1 cellular context compared by ENCODE assay signal in the genomic region with DNA sequence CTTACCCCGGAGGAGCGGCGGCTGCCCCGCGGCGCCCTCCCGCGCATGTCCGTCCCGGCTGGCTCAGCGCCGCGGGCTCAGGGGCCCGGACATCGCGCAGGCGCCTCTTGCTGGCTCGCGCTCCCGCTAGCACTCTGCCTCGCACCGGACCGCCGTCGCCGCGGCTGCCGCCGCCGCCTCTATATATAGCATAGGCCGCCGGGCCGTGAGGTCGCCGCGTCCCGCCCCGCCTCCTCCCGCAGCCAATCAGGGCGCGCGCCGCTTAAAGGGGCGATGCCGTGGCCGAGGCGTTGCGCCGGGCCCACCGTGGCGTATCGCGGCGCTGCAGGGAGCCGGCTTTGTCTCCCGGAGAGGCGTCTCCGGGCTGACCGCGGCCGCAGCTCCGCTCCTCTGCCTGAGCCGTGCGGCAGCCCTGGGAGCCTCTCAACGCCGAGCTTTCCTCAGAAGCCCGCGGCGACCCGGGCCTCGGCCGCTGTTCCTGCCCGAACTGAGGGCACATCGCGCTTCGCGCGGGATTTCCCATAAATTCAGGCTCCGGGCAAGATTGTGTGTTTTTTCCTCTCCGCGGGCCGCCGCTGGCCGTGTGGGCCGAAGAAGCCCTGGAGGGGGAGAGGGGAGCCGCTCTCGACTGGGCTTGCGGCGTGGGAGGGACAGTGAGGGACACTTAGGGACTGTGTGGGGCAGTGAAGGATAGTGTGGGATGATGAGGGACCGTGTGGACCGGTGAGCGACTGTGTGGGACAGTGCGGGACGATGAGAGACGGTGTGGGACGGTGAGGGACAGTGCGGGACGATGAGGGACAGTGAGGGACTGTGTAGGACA.
TF ChIP-seq lines count a peak whose summit lies in the region.

A gene with protein sequence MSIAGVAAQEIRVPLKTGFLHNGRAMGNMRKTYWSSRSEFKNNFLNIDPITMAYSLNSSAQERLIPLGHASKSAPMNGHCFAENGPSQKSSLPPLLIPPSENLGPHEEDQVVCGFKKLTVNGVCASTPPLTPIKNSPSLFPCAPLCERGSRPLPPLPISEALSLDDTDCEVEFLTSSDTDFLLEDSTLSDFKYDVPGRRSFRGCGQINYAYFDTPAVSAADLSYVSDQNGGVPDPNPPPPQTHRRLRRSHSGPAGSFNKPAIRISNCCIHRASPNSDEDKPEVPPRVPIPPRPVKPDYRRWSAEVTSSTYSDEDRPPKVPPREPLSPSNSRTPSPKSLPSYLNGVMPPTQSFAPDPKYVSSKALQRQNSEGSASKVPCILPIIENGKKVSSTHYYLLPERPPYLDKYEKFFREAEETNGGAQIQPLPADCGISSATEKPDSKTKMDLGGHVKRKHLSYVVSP (minus strand): TSS at position 157 of the 823 bp plus-strand sequence. CDS start 10,690 bp downstream, outside the sequence.

TF ChIP-seq in HepG2, 621 proteins besides CTCF, POLR2A, EP300 and RAD21 (continued from another document and continues in another):
- TF ChIP-seq, protein P1, sequence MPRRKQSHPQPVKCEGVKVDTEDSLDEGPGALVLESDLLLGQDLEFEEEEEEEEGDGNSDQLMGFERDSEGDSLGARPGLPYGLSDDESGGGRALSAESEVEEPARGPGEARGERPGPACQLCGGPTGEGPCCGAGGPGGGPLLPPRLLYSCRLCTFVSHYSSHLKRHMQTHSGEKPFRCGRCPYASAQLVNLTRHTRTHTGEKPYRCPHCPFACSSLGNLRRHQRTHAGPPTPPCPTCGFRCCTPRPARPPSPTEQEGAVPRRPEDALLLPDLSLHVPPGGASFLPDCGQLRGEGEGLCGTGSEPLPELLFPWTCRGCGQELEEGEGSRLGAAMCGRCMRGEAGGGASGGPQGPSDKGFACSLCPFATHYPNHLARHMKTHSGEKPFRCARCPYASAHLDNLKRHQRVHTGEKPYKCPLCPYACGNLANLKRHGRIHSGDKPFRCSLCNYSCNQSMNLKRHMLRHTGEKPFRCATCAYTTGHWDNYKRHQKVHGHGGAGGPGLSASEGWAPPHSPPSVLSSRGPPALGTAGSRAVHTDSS (CRISPR knock-in tag; conservative IDR thresholded peaks at IDR 0.05), result no peak
- TF ChIP-seq ZNF510 (CRISPR knock-in tag; IDR thresholded peaks at IDR 0.05; ENCODE audit: low read depth), result no peak; the same call in 1 of the 2 replicates
- no peak; the same call in none of the 2 replicates for TF ChIP-seq ZNF225 (CRISPR knock-in tag; IDR thresholded peaks at IDR 0.05)
- TF ChIP-seq GTF2F1 (IDR thresholded peaks at IDR 0.05; ENCODE audit: low read length), result peak; percentile 89
- TF ChIP-seq, protein P2, sequence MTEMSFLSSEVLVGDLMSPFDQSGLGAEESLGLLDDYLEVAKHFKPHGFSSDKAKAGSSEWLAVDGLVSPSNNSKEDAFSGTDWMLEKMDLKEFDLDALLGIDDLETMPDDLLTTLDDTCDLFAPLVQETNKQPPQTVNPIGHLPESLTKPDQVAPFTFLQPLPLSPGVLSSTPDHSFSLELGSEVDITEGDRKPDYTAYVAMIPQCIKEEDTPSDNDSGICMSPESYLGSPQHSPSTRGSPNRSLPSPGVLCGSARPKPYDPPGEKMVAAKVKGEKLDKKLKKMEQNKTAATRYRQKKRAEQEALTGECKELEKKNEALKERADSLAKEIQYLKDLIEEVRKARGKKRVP (CRISPR knock-in tag; IDR thresholded peaks at IDR 0.05), result peak in 1 of 2 experiments; percentile 80; a peak in 2 of 4 replicates
- no peak for TF ChIP-seq SYNCRIP (IDR thresholded peaks at IDR 0.05; ENCODE audit: insufficient read depth, low read depth, low read length)
- no peak for TF ChIP-seq ZNF577 (CRISPR knock-in tag; IDR thresholded peaks at IDR 0.05; ENCODE audit: borderline replicate concordance, low read depth)
- peak; percentile 83 for TF ChIP-seq NFYB (CRISPR knock-in tag; IDR thresholded peaks at IDR 0.05)
- peak; percentile 36 for TF ChIP-seq SRSF1 (optimal IDR thresholded peaks at IDR 0.05; ENCODE audit: low read depth, low read length)
- TF ChIP-seq IKZF1 (IDR thresholded peaks at IDR 0.05), result no peak
- TF ChIP-seq MZF1 (CRISPR knock-in tag; IDR thresholded peaks at IDR 0.05; ENCODE audit: borderline replicate concordance), result no peak
- peak; percentile 67; the same call in 1 of the 2 replicates for TF ChIP-seq SMYD3 (CRISPR knock-in tag; IDR thresholded peaks at IDR 0.05)
- TF ChIP-seq IRX3 (CRISPR knock-in tag; IDR thresholded peaks at IDR 0.05; ENCODE audit: borderline replicate concordance, low read depth), result peak; percentile 85
- TF ChIP-seq TBX2 (CRISPR knock-in tag; IDR thresholded peaks at IDR 0.05; ENCODE audit: borderline replicate concordance), result no peak
- TF ChIP-seq, protein P3, sequence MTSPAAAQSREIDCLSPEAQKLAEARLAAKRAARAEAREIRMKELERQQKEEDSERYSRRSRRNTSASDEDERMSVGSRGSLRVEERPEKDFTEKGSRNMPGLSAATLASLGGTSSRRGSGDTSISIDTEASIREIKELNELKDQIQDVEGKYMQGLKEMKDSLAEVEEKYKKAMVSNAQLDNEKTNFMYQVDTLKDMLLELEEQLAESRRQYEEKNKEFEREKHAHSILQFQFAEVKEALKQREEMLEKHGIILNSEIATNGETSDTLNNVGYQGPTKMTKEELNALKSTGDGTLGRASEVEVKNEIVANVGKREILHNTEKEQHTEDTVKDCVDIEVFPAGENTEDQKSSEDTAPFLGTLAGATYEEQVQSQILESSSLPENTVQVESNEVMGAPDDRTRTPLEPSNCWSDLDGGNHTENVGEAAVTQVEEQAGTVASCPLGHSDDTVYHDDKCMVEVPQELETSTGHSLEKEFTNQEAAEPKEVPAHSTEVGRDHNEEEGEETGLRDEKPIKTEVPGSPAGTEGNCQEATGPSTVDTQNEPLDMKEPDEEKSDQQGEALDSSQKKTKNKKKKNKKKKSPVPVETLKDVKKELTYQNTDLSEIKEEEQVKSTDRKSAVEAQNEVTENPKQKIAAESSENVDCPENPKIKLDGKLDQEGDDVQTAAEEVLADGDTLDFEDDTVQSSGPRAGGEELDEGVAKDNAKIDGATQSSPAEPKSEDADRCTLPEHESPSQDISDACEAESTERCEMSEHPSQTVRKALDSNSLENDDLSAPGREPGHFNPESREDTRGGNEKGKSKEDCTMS (CRISPR knock-in tag; conservative IDR thresholded peaks at IDR 0.05), result no peak
- TF ChIP-seq, protein P4, sequence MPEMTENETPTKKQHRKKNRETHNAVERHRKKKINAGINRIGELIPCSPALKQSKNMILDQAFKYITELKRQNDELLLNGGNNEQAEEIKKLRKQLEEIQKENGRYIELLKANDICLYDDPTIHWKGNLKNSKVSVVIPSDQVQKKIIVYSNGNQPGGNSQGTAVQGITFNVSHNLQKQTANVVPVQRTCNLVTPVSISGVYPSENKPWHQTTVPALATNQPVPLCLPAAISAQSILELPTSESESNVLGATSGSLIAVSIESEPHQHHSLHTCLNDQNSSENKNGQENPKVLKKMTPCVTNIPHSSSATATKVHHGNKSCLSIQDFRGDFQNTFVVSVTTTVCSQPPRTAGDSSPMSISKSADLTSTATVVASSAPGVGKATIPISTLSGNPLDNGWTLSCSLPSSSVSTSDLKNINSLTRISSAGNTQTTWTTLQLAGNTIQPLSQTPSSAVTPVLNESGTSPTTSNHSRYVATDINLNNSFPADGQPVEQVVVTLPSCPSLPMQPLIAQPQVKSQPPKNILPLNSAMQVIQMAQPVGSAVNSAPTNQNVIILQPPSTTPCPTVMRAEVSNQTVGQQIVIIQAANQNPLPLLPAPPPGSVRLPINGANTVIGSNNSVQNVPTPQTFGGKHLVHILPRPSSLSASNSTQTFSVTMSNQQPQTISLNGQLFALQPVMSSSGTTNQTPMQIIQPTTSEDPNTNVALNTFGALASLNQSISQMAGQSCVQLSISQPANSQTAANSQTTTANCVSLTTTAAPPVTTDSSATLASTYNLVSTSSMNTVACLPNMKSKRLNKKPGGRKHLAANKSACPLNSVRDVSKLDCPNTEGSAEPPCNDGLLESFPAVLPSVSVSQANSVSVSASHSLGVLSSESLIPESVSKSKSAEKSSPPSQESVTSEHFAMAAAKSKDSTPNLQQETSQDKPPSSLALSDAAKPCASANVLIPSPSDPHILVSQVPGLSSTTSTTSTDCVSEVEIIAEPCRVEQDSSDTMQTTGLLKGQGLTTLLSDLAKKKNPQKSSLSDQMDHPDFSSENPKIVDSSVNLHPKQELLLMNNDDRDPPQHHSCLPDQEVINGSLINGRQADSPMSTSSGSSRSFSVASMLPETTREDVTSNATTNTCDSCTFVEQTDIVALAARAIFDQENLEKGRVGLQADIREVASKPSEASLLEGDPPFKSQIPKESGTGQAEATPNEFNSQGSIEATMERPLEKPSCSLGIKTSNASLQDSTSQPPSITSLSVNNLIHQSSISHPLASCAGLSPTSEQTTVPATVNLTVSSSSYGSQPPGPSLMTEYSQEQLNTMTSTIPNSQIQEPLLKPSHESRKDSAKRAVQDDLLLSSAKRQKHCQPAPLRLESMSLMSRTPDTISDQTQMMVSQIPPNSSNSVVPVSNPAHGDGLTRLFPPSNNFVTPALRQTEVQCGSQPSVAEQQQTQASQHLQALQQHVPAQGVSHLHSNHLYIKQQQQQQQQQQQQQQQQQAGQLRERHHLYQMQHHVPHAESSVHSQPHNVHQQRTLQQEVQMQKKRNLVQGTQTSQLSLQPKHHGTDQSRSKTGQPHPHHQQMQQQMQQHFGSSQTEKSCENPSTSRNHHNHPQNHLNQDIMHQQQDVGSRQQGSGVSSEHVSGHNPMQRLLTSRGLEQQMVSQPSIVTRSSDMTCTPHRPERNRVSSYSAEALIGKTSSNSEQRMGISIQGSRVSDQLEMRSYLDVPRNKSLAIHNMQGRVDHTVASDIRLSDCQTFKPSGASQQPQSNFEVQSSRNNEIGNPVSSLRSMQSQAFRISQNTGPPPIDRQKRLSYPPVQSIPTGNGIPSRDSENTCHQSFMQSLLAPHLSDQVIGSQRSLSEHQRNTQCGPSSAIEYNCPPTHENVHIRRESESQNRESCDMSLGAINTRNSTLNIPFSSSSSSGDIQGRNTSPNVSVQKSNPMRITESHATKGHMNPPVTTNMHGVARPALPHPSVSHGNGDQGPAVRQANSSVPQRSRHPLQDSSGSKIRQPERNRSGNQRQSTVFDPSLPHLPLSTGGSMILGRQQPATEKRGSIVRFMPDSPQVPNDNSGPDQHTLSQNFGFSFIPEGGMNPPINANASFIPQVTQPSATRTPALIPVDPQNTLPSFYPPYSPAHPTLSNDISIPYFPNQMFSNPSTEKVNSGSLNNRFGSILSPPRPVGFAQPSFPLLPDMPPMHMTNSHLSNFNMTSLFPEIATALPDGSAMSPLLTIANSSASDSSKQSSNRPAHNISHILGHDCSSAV (CRISPR knock-in tag; IDR thresholded peaks at IDR 0.05; ENCODE audit: borderline replicate concordance), result 0 out of 2 replicates have a peak, but pooled peaks have one; percentile 73
- no peak for TF ChIP-seq FOXK2 (IDR thresholded peaks at IDR 0.05)
- 0 out of 2 replicates have a peak, but pooled peaks have one; percentile 35 for TF ChIP-seq CAMTA2 (CRISPR knock-in tag; IDR thresholded peaks at IDR 0.05; ENCODE audit: borderline replicate concordance)
- no peak for TF ChIP-seq SUZ12 (IDR thresholded peaks at IDR 0.05; ENCODE audit: low read depth, low read length)
- no peak for TF ChIP-seq RFXANK (CRISPR knock-in tag; IDR thresholded peaks at IDR 0.05)
- TF ChIP-seq, protein P5, sequence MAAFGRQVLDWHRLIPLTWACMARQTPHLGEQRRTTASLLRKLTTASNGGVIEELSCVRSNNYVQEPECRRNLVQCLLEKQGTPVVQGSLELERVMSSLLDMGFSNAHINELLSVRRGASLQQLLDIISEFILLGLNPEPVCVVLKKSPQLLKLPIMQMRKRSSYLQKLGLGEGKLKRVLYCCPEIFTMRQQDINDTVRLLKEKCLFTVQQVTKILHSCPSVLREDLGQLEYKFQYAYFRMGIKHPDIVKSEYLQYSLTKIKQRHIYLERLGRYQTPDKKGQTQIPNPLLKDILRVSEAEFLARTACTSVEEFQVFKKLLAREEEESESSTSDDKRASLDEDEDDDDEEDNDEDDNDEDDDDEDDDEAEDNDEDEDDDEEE (CRISPR knock-in tag; IDR thresholded peaks at IDR 0.05), result no peak
- TF ChIP-seq RFX5 (IDR thresholded peaks at IDR 0.05; ENCODE audit: low read depth, low read length), result 0 out of 2 replicates have a peak, but pooled peaks have one; percentile 15
- TF ChIP-seq, protein P6, sequence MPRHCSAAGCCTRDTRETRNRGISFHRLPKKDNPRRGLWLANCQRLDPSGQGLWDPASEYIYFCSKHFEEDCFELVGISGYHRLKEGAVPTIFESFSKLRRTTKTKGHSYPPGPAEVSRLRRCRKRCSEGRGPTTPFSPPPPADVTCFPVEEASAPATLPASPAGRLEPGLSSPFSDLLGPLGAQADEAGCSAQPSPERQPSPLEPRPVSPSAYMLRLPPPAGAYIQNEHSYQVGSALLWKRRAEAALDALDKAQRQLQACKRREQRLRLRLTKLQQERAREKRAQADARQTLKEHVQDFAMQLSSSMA (CRISPR knock-in tag; IDR thresholded peaks at IDR 0.05), result no peak
- TF ChIP-seq, protein P7, sequence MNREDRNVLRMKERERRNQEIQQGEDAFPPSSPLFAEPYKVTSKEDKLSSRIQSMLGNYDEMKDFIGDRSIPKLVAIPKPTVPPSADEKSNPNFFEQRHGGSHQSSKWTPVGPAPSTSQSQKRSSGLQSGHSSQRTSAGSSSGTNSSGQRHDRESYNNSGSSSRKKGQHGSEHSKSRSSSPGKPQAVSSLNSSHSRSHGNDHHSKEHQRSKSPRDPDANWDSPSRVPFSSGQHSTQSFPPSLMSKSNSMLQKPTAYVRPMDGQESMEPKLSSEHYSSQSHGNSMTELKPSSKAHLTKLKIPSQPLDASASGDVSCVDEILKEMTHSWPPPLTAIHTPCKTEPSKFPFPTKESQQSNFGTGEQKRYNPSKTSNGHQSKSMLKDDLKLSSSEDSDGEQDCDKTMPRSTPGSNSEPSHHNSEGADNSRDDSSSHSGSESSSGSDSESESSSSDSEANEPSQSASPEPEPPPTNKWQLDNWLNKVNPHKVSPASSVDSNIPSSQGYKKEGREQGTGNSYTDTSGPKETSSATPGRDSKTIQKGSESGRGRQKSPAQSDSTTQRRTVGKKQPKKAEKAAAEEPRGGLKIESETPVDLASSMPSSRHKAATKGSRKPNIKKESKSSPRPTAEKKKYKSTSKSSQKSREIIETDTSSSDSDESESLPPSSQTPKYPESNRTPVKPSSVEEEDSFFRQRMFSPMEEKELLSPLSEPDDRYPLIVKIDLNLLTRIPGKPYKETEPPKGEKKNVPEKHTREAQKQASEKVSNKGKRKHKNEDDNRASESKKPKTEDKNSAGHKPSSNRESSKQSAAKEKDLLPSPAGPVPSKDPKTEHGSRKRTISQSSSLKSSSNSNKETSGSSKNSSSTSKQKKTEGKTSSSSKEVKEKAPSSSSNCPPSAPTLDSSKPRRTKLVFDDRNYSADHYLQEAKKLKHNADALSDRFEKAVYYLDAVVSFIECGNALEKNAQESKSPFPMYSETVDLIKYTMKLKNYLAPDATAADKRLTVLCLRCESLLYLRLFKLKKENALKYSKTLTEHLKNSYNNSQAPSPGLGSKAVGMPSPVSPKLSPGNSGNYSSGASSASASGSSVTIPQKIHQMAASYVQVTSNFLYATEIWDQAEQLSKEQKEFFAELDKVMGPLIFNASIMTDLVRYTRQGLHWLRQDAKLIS (CRISPR knock-in tag; IDR thresholded peaks at IDR 0.05), result peak; percentile 37; the same call in 1 of the 2 replicates
- TF ChIP-seq, protein P8, sequence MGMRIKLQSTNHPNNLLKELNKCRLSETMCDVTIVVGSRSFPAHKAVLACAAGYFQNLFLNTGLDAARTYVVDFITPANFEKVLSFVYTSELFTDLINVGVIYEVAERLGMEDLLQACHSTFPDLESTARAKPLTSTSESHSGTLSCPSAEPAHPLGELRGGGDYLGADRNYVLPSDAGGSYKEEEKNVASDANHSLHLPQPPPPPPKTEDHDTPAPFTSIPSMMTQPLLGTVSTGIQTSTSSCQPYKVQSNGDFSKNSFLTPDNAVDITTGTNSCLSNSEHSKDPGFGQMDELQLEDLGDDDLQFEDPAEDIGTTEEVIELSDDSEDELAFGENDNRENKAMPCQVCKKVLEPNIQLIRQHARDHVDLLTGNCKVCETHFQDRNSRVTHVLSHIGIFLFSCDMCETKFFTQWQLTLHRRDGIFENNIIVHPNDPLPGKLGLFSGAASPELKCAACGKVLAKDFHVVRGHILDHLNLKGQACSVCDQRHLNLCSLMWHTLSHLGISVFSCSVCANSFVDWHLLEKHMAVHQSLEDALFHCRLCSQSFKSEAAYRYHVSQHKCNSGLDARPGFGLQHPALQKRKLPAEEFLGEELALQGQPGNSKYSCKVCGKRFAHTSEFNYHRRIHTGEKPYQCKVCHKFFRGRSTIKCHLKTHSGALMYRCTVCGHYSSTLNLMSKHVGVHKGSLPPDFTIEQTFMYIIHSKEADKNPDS (CRISPR knock-in tag; IDR thresholded peaks at IDR 0.05), result no peak
